9 cellular contexts compared by ENCODE assay signal in the genomic region with DNA sequence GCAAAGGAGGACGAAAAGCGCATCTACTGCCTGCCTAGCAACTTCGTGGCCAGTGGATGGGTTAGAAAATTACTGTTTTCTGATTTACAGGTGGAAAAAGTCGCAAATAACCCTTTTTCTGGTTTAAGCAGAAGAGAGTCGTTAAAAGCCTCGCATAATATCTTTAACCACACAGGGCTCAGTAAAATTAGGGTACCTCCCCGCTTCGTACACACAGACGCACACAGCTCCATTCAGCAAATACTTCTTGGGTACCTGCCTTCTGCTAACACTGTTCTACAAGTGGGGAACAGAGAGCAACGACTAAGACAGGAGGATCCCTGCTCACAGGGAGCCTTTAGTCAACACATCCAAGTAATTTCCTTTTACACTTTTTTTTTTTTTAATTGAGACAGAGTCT. TPM values are rescaled to one million over a fixed set of nuclear protein-coding genes. Genes with fewer than 3 reads are reported as not detected.
DNase-seq lines count a peak whose midpoint lies in the region; ATAC-seq, FAIRE-seq and TF ChIP-seq lines count a peak whose summit lies in the region.
"Had no signal": no experiment of that assay in that cellular context is flagged by ENCODE, and none has a peak within 500 bp of the region (broad histone marks: within the 10 kb centered on the region; RNA-seq: fewer than 3 reads in every experiment).

No MANE protein-coding gene starts in this region.

- H3K27me3 ChIP-seq in left ventricle myocardium inferior (ENCODE audit: low read depth) (peaks cover under 1% of the 10 kb centered on the region), lower lobe of right lung (ENCODE audit: low read depth) (no peaks in the 10 kb centered on the region)

- DNase-seq in left ventricle myocardium inferior (no peak), Right ventricle myocardium superior (no peak), astrocyte of the cerebellum (ENCODE audit: low read depth) (no peak), lower lobe of right lung (no peak), urothelium cell line (ENCODE audit: low spot score) (peak; percentile 10), kidney glomerular epithelial cell (lab: John Stamatoyannopoulos, UW) (no peak)
- peak; percentile 10 for DNase-seq in Jurkat, Clone E6-1 (ENCODE audit: low read depth, low spot score)

- no peak for TF ChIP-seq POLR2A in GM18505 (IDR thresholded peaks at IDR 0.05; ENCODE audit: borderline replicate concordance, extremely low read depth, insufficient read depth, insufficient read length)

- no peak for ATAC-seq in Right ventricle myocardium superior (ENCODE audit: poor library complexity)
- ATAC-seq in lower lobe of right lung = no peak
- ATAC-seq in GM18505 (IDR thresholded peaks at IDR 0.05; ENCODE audit: unreplicated experiment) = no peak

- H3K4me1 ChIP-seq in left ventricle myocardium inferior = peaks cover 17% of the 10 kb centered on the region
- H3K4me1 ChIP-seq in lower lobe of right lung = peaks cover 14% of the 10 kb centered on the region

- no peak for FAIRE-seq in urothelium cell line (lab: Jason Lieb, UNC)

- TF ChIP-seq CTCF in left ventricle myocardium inferior (IDR thresholded peaks at IDR 0.05; ENCODE audit: borderline replicate concordance) (no peak), astrocyte of the cerebellum (IDR thresholded peaks at IDR 0.05; ENCODE audit: low read depth, low read length, missing control alignments) (no peak), lower lobe of right lung (IDR thresholded peaks at IDR 0.05) (no peak)

- H3K36me3 ChIP-seq in left ventricle myocardium inferior (peaks cover 20% of the 10 kb centered on the region), lower lobe of right lung (peaks cover 16% of the 10 kb centered on the region)

- peak overlapping the region; percentile 86 for H3K27ac ChIP-seq in left ventricle myocardium inferior (replicated peaks)
- peak overlapping the region; percentile 83 for H3K27ac ChIP-seq in lower lobe of right lung

- intact Hi-C loops in left ventricle myocardium inferior (cut with micrococcal nuclease) = no loop called here
- intact Hi-C loops in Right ventricle myocardium superior (cut with DNase I) = no loop called here
- intact Hi-C loops in lower lobe of right lung (cut with DNase I) = no loop called here

- H3K4me3 ChIP-seq in left ventricle myocardium inferior (peak overlapping the region; percentile 85), astrocyte of the cerebellum (ENCODE audit: low read depth, low read length) (peak overlapping the region; percentile 98), lower lobe of right lung (peak overlapping the region; percentile 86)
- peak overlapping the region; percentile 95 for H3K4me3 ChIP-seq in Jurkat, Clone E6-1 (ENCODE audit: low read length)

- H3K9me3 ChIP-seq in left ventricle myocardium inferior (replicated peaks) (no peaks in the 10 kb centered on the region), lower lobe of right lung (no peaks in the 10 kb centered on the region)

- in situ Hi-C loops in astrocyte of the cerebellum (cut with HindIII; ENCODE audit: low sequenced_read_pairs) = no loop called here

RNA-seq across cellular contexts. Expression of gene ALG6, which starts 0.7 kb away (rescaled TPM):
- 4.0 TPM for total RNA-seq in left ventricle myocardium inferior
- total RNA-seq in Right ventricle myocardium superior = 4.2 TPM
- 32.0 TPM for polyA plus RNA-seq in Jurkat, Clone E6-1 (2012; ENCODE audit: insufficient read depth, insufficient read length)
- 11.8 TPM for total RNA-seq in lower lobe of right lung

RNA-seq across cellular contexts. Expression of gene FOXD3, which starts 45.8 kb away (rescaled TPM):
- total RNA-seq in left ventricle myocardium inferior (0.11 TPM), Right ventricle myocardium superior (0.24 TPM), lower lobe of right lung (not detected)
- 3.7 TPM for polyA plus RNA-seq in Jurkat, Clone E6-1 (2012; ENCODE audit: insufficient read depth, insufficient read length)
- total RNA-seq: pulmonary artery endothelial cell had no signal

Comparison
In these comparisons a context has a peak if more than half of its experiments do, and no peak if none do; other contexts are left out.
1. DNase-seq: peak in Jurkat, Clone E6-1 (single experiment) and urothelium cell line (single experiment); none in left ventricle myocardium inferior (single experiment), Right ventricle myocardium superior (single experiment), astrocyte of the cerebellum (single experiment), lower lobe of right lung (single experiment) and kidney glomerular epithelial cell (single experiment).
2. Peak in every context shown above with its lines, with median percentiles within 50 percentile points of each other: H3K4me3 ChIP-seq.